Comparison of ENCODE assay signal across 11 cellular contexts in genomic region chr13:50527612-50528509, GRCh38.
A peak's percentile ranks its signal among the peaks of the same experiment; 100 is the strongest.
DNase-seq lines count a peak whose midpoint lies in the region; ATAC-seq and TF ChIP-seq lines count a peak whose summit lies in the region.
"Had no signal": no experiment of that assay in that cellular context is flagged by ENCODE, and none has a peak within 500 bp of the region (broad histone marks: within the 10 kb centered on the region; RNA-seq: fewer than 3 reads in every experiment).

No MANE protein-coding gene starts in this region.

- no peak for TF ChIP-seq EP300 in ovary (IDR thresholded peaks at IDR 0.05)

- H3K27me3 ChIP-seq in adipocyte (replicated peaks; ENCODE audit: control insufficient read depth, insufficient read depth, low read length) (no peaks in the 10 kb centered on the region), ovary (no peaks in the 10 kb centered on the region)

- 74 to 82% (median 78%) methylated on average over 9 of the region's 9 CpGs for whole genome bisulfite sequencing in ovary, 3 donors

- H3K4me3 Mint-ChIP-seq in CD14-positive monocyte (peak overlapping the region; percentile 47 to 61), naive B cell (peak overlapping the region in 3 of 8 donors; percentile 48 to 74 (median 64))
- H3K4me3 Mint-ChIP-seq: H9 had no signal

- H3K4me1 Mint-ChIP-seq in CD14-positive monocyte, result peaks cover 44% of the 10 kb centered on the region
- peaks cover 32 to 56% (median 42%) of the 10 kb centered on the region in 3 donors for H3K4me1 Mint-ChIP-seq in naive B cell

- H3K4me3 ChIP-seq in adipocyte (ENCODE audit: low read length) (no peak overlapping the region), ovary (no peak overlapping the region)

- no peaks in the 10 kb centered on the region for H3K36me3 ChIP-seq in KOPT-K1 (ENCODE audit: insufficient read depth, low read length)
- H3K36me3 ChIP-seq in adipocyte (ENCODE audit: control insufficient read depth, insufficient read depth, low read length, severe bottlenecking), result no peaks in the 10 kb centered on the region
- no peaks in the 10 kb centered on the region for H3K36me3 ChIP-seq in ovary

- H3K36me3 Mint-ChIP-seq in CD14-positive monocyte (no peaks in the 10 kb centered on the region), naive B cell (no peaks in the 10 kb centered on the region)

- peaks cover 44% of the 10 kb centered on the region for H3K4me1 ChIP-seq in adipocyte (ENCODE audit: control insufficient read depth, insufficient read depth, low read length)
- peaks cover 2% of the 10 kb centered on the region for H3K4me1 ChIP-seq in ovary (ENCODE audit: insufficient read depth)

- H3K27ac ChIP-seq in KOPT-K1 (ENCODE audit: low read depth, low read length, poor library complexity, severe bottlenecking), result peak overlapping the region; percentile 70
- no peak overlapping the region for H3K27ac ChIP-seq in ovary

- no peaks in the 10 kb centered on the region for H3K9me3 ChIP-seq in KOPT-K1 (ENCODE audit: insufficient read depth, low read length, poor library complexity, severe bottlenecking)
- H3K9me3 ChIP-seq in adipocyte (ENCODE audit: control insufficient read depth, low read length), result no peaks in the 10 kb centered on the region
- H3K9me3 ChIP-seq in ovary, result no peaks in the 10 kb centered on the region

- intact Hi-C loops in CD14-positive monocyte (cut with micrococcal nuclease) (loop anchor here in 1 of 2 donors (10.0 kb wide), 1 partner anchor 213 kb away; no protein-coding TSS in a partner anchor), ovary (cut with DNase I) (loop anchor here in 1 of 4 donors (5.0 kb wide), 1 partner anchor 446 kb away; no protein-coding TSS in a partner anchor)

- no peak for TF ChIP-seq POLR2A in ovary (IDR thresholded peaks at IDR 0.05)

- H3K9ac ChIP-seq in adipocyte (ENCODE audit: low read length), result peak overlapping the region; percentile 13

- ATAC-seq in naive B cell (ENCODE audit: low read depth in 2 of 2), result no peak
- no peak for ATAC-seq in HG03342 (IDR thresholded peaks at IDR 0.05; ENCODE audit: unreplicated experiment)

- H3K9me3 Mint-ChIP-seq in CD14-positive monocyte, result no peaks in the 10 kb centered on the region
- peaks cover 0 to 8% (median under 1%) of the 10 kb centered on the region in 7 donors for H3K9me3 Mint-ChIP-seq in naive B cell
- H3K9me3 Mint-ChIP-seq: H9 had no signal

- DNase-seq in CD14-positive monocyte (ENCODE audit: low spot score) (no peak), adipocyte (ENCODE audit: low read depth) (no peak), naive B cell (no peak), NCI-H2196 (lab: John Stamatoyannopoulos, UW; ENCODE audit: unreplicated experiment) (no peak), ovary (no peak), NCI-H1930 (lab: John Stamatoyannopoulos, UW) (no peak)
- DNase-seq: H9; left cardiac atrium; stimulated activated CD8-positive, alpha-beta memory T cell treated with anti-CD3 and anti-CD28 coated beads, Interleukin-4, amount 100 ng/mL, for 48 hours had no signal

- peaks cover 0 to 2% (median 0%) of the 10 kb centered on the region in 3 donors for H3K27me3 Mint-ChIP-seq in CD14-positive monocyte (ENCODE audit: low read depth in 3 of 3)
- H3K27me3 Mint-ChIP-seq in naive B cell, result no peaks in the 10 kb centered on the region

- TF ChIP-seq CTCF in CD14-positive monocyte (IDR thresholded peaks at IDR 0.05), result no peak
- no peak for TF ChIP-seq CTCF in ovary (IDR thresholded peaks at IDR 0.05)

- H3K27ac Mint-ChIP-seq in CD14-positive monocyte, result peak overlapping the region in 2 of 7 donors; percentile 11 to 36
- H3K27ac Mint-ChIP-seq in naive B cell, result peak overlapping the region in 4 of 6 donors; percentile 26 to 86 (median 26)
